27 cellular contexts compared by ENCODE assay signal in genomic region chr6:36124881-36125280, GRCh38. TPM values are rescaled to one million over a fixed set of nuclear protein-coding genes. Genes with fewer than 3 reads are reported as not detected.
DNase-seq lines count a peak whose midpoint lies in the region; ATAC-seq and TF ChIP-seq lines count a peak whose summit lies in the region.
"Had no signal": no experiment of that assay in that cellular context is flagged by ENCODE, and none has a peak within 500 bp of the region (broad histone marks: within the 10 kb centered on the region; RNA-seq: fewer than 3 reads in every experiment).

No MANE protein-coding gene starts in this region.

- no peaks in the 10 kb centered on the region for H3K36me3 Mint-ChIP-seq in activated T-helper 1 cell treated with anti-CD3 and anti-CD28 coated beads, Interleukin-12 subunit alpha, Interleukin-12 subunit beta, Interleukin-2, Interleukin-4 antibody, amounts not matched to agents 30 ng/mL and 10 ng/mL and 1 ng/mL, durations not matched to agents 14 hours and 24 hours and 36 hours (ENCODE audit: low read depth)
- no peaks in the 10 kb centered on the region for H3K36me3 Mint-ChIP-seq in natural killer cell treated with Interleukin-12 subunit alpha and Interleukin-12 subunit beta and Interleukin-15 and Interleukin-18, amount 100 ng/mL, for 72 hours
- H3K36me3 Mint-ChIP-seq in chondrocyte (ENCODE audit: low read depth) = no peaks in the 10 kb centered on the region

- DNase-seq in NCI-H2196 (lab: John Stamatoyannopoulos, UW; ENCODE audit: unreplicated experiment) (peak; percentile 55), NCI-H2196 treated with DMSO at 0.1 percent for 48 hours (lab: John Stamatoyannopoulos, UW; ENCODE audit: unreplicated experiment) (no peak), DMS79 treated with DMSO at 0.1 percent for 48 hours (lab: John Stamatoyannopoulos, UW) (peak; percentile 49), middle frontal gyrus (ENCODE audit: extremely low spot score, low spot score) (no peak), chondrocyte (ENCODE audit: low spot score) (no peak), NCI-H748 (lab: John Stamatoyannopoulos, UW; ENCODE audit: unreplicated experiment) (no peak)
- DNase-seq in activated T-helper 1 cell treated with anti-CD3 and anti-CD28 coated beads, Interleukin-12 subunit alpha, Interleukin-12 subunit beta, Interleukin-2, Interleukin-4 antibody, amounts not matched to agents 30 ng/mL and 10 ng/mL and 1 ng/mL, durations not matched to agents 14 hours and 24 hours and 36 hours (ENCODE audit: low spot score) = no peak
- no peak for DNase-seq in natural killer cell treated with Interleukin-12 subunit alpha and Interleukin-12 subunit beta and Interleukin-15 and Interleukin-18, amount 100 ng/mL, for 72 hours (ENCODE audit: low spot score)
- DNase-seq: activated B cell treated with CpG ODN at 0.5 μM for 24 hours; activated CD4-positive, alpha-beta T cell treated with anti-CD3 and anti-CD28 coated beads, Interleukin-2, amount 50 U/mL, for 4 hours; activated CD8-positive, alpha-beta memory T cell treated with anti-CD3 and anti-CD28 coated beads, Interleukin-2, amount 50 U/mL, for 48 hours; effector CD4-positive, alpha-beta T cell; IMR-90; kidney glomerular epithelial cell; mesendoderm; NCI-H1048; NCI-H187 treated with DMSO at 0.1 percent for 48 hours; NCI-H69; ovary; retina; SK-N-SH; small intestine; stimulated activated CD4-positive, alpha-beta T cell treated with anti-CD3 and anti-CD28 coated beads, Interleukin-1b, Interleukin-23, amount 100 ng/mL, for 48 hours; T1000 had no signal

- no peak overlapping the region for H3K4me3 Mint-ChIP-seq in activated T-helper 1 cell treated with anti-CD3 and anti-CD28 coated beads, Interleukin-12 subunit alpha, Interleukin-12 subunit beta, Interleukin-2, Interleukin-4 antibody, amounts not matched to agents 30 ng/mL and 10 ng/mL and 1 ng/mL, durations not matched to agents 14 hours and 24 hours and 36 hours
- H3K4me3 Mint-ChIP-seq in natural killer cell treated with Interleukin-12 subunit alpha and Interleukin-12 subunit beta and Interleukin-15 and Interleukin-18, amount 100 ng/mL, for 72 hours = peak overlapping the region; percentile 29
- no peak overlapping the region for H3K4me3 Mint-ChIP-seq in chondrocyte (ENCODE audit: unreplicated experiment)
- H3K4me3 Mint-ChIP-seq: brain, nephron had no signal

- peak overlapping the region; percentile 15 for H3K27ac Mint-ChIP-seq in activated T-helper 1 cell treated with anti-CD3 and anti-CD28 coated beads, Interleukin-12 subunit alpha, Interleukin-12 subunit beta, Interleukin-2, Interleukin-4 antibody, amounts not matched to agents 30 ng/mL and 10 ng/mL and 1 ng/mL, durations not matched to agents 14 hours and 24 hours and 36 hours
- peak overlapping the region; percentile 13 to 85 for H3K27ac Mint-ChIP-seq in natural killer cell treated with Interleukin-12 subunit alpha and Interleukin-12 subunit beta and Interleukin-15 and Interleukin-18, amount 100 ng/mL, for 72 hours
- H3K27ac Mint-ChIP-seq in chondrocyte (ENCODE audit: unreplicated experiment) = no peak overlapping the region
- H3K27ac Mint-ChIP-seq: activated B cell treated with CpG ODN at 0.5 μM for 24 hours, brain, nephron had no signal

- H3K4me1 Mint-ChIP-seq in activated T-helper 1 cell treated with anti-CD3 and anti-CD28 coated beads, Interleukin-12 subunit alpha, Interleukin-12 subunit beta, Interleukin-2, Interleukin-4 antibody, amounts not matched to agents 30 ng/mL and 10 ng/mL and 1 ng/mL, durations not matched to agents 14 hours and 24 hours and 36 hours (ENCODE audit: low read depth) = peaks cover 84% of the 10 kb centered on the region
- H3K4me1 Mint-ChIP-seq in natural killer cell treated with Interleukin-12 subunit alpha and Interleukin-12 subunit beta and Interleukin-15 and Interleukin-18, amount 100 ng/mL, for 72 hours (ENCODE audit: low read depth in 2 of 2) = peaks cover 74 to 88% of the 10 kb centered on the region in 2 donors
- H3K4me1 Mint-ChIP-seq in chondrocyte (ENCODE audit: low read depth) = peaks cover 25% of the 10 kb centered on the region

- no peak for TF ChIP-seq CTCF in chondrocyte (IDR thresholded peaks at IDR 0.05)

- H3K27me3 Mint-ChIP-seq in activated T-helper 1 cell treated with anti-CD3 and anti-CD28 coated beads, Interleukin-12 subunit alpha, Interleukin-12 subunit beta, Interleukin-2, Interleukin-4 antibody, amounts not matched to agents 30 ng/mL and 10 ng/mL and 1 ng/mL, durations not matched to agents 14 hours and 24 hours and 36 hours (ENCODE audit: insufficient read depth) = no peaks in the 10 kb centered on the region
- no peaks in the 10 kb centered on the region for H3K27me3 Mint-ChIP-seq in natural killer cell treated with Interleukin-12 subunit alpha and Interleukin-12 subunit beta and Interleukin-15 and Interleukin-18, amount 100 ng/mL, for 72 hours
- no peaks in the 10 kb centered on the region for H3K27me3 Mint-ChIP-seq in chondrocyte (ENCODE audit: low read depth)
- H3K27me3 Mint-ChIP-seq: activated B cell treated with CpG ODN at 0.5 μM for 24 hours had no signal

- H3K9me3 Mint-ChIP-seq in activated T-helper 1 cell treated with anti-CD3 and anti-CD28 coated beads, Interleukin-12 subunit alpha, Interleukin-12 subunit beta, Interleukin-2, Interleukin-4 antibody, amounts not matched to agents 30 ng/mL and 10 ng/mL and 1 ng/mL, durations not matched to agents 14 hours and 24 hours and 36 hours = no peaks in the 10 kb centered on the region
- no peaks in the 10 kb centered on the region for H3K9me3 Mint-ChIP-seq in natural killer cell treated with Interleukin-12 subunit alpha and Interleukin-12 subunit beta and Interleukin-15 and Interleukin-18, amount 100 ng/mL, for 72 hours
- H3K9me3 Mint-ChIP-seq in chondrocyte (ENCODE audit: low read depth) = no peaks in the 10 kb centered on the region
- H3K9me3 Mint-ChIP-seq: activated B cell treated with CpG ODN at 0.5 μM for 24 hours, nephron had no signal

- ATAC-seq in natural killer cell treated with Interleukin-12 subunit alpha and Interleukin-12 subunit beta and Interleukin-15 and Interleukin-18, amount 100 ng/mL, for 72 hours = no peak
- ATAC-seq: A549 had no signal

- intact Hi-C loops in activated T-helper 1 cell treated with anti-CD3 and anti-CD28 coated beads, Interleukin-12 subunit alpha, Interleukin-12 subunit beta, Interleukin-2, Interleukin-4 antibody, amounts not matched to agents 30 ng/mL and 10 ng/mL and 1 ng/mL, durations not matched to agents 14 hours and 24 hours and 36 hours (cut with micrococcal nuclease) = loop anchor here (5.0 to 10.0 kb wide), 3 partner anchors 317 to 470 kb away; partner anchors contain the start of genes KCTD20, PXT1, SRSF3 and STK38

RNA-seq across cellular contexts. Expression of gene MAPK13, which starts 5.4 kb away (rescaled TPM):
- 54.6 and 55.7 TPM in 2 replicates for total RNA-seq in activated T-helper 1 cell treated with anti-CD3 and anti-CD28 coated beads, Interleukin-12 subunit alpha, Interleukin-12 subunit beta, Interleukin-2, Interleukin-4 antibody, amounts not matched to agents 30 ng/mL and 10 ng/mL and 1 ng/mL, durations not matched to agents 14 hours and 24 hours and 36 hours
- 10 to 100 TPM; 40.7 to 74.2 TPM for total RNA-seq in natural killer cell treated with Interleukin-12 subunit alpha and Interleukin-12 subunit beta and Interleukin-15 and Interleukin-18, amount 100 ng/mL, for 72 hours
- 0.48 to 1.0 TPM (median 0.97 TPM) in 3 replicates for total RNA-seq in chondrocyte

Comparison
In these comparisons a context has a peak if more than half of its experiments do, and no peak if none do; other contexts are left out.
1. DNase-seq: peak in NCI-H2196 (single experiment) and DMS79 treated with DMSO at 0.1 percent for 48 hours (single experiment); none in NCI-H2196 treated with DMSO at 0.1 percent for 48 hours (single experiment), activated T-helper 1 cell treated with anti-CD3 and anti-CD28 coated beads, Interleukin-12 subunit alpha, Interleukin-12 subunit beta, Interleukin-2, Interleukin-4 antibody, amounts not matched to agents 30 ng/mL and 10 ng/mL and 1 ng/mL, durations not matched to agents 14 hours and 24 hours and 36 hours (single experiment), natural killer cell treated with Interleukin-12 subunit alpha and Interleukin-12 subunit beta and Interleukin-15 and Interleukin-18, amount 100 ng/mL, for 72 hours (single experiment), middle frontal gyrus (single experiment), chondrocyte (single experiment) and NCI-H748 (single experiment).
2. RNA of gene MAPK13, which starts 5.4 kb away (total RNA-seq): 40.7 to 74.2 TPM in natural killer cell treated with Interleukin-12 subunit alpha and Interleukin-12 subunit beta and Interleukin-15 and Interleukin-18, amount 100 ng/mL, for 72 hours and 54.6 to 55.7 TPM in activated T-helper 1 cell treated with anti-CD3 and anti-CD28 coated beads, Interleukin-12 subunit alpha, Interleukin-12 subunit beta, Interleukin-2, Interleukin-4 antibody, amounts not matched to agents 30 ng/mL and 10 ng/mL and 1 ng/mL, durations not matched to agents 14 hours and 24 hours and 36 hours; 0.48 to 1.0 TPM in chondrocyte; every median in the first group is over 10 times any median in the second.